2 cellular contexts compared by ENCODE assay signal in the genomic region with DNA sequence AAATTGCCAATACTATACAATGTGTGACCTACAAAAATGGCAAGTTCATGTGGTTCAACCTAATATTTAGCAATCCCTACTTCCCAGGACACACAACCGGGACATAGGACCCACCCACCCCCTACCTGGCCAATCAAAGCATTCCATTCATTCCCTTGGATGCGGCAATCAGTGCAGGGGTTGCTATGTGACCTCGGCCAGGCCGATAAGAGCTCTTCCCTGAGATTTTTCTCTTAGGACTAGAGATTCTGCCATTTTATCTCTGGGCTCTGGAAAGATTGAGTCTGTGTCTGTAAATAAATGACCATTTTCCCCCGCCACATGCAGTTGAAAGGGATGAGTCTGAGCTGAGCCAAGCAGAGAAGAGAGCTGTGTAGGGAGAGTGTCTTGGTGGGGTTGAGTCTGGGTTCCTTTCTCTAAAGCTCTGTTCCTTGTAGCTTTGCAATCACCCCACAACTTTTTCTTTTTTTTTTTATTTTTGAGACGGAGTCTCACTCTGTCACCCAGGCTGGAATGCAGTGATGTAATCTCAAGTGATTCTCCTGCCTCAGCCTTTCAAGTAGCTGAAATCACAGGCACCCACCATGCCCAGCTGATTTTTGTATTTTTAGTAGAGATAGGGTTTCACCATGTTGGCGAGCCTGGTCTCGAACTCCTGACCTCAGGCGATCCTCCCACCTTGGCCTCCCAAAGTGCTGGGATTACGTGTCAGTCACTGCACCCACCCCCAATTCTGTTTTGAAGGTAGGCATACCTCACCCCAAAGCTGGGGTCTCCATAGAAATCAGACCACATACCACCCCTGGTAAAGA.
TF ChIP-seq lines count a peak whose summit lies in the region.

No MANE protein-coding gene starts in this region.

TF ChIP-seq in GM23338, 12 proteins besides CTCF, POLR2A, EP300 and RAD21 (continues in another document):
- TF ChIP-seq ZNF331 (CRISPR knock-in tag; IDR thresholded peaks at IDR 0.05; ENCODE audit: low read depth) (no peak), NANOG (IDR thresholded peaks at IDR 0.05; ENCODE audit: borderline replicate concordance) (no peak), EZH2phosphoT487 (IDR thresholded peaks at IDR 0.05; ENCODE audit: unreplicated experiment) (no peak), EZH2 (IDR thresholded peaks at IDR 0.05; ENCODE audit: low read depth, unreplicated experiment) (no peak), STAT1 (IDR thresholded peaks at IDR 0.05; ENCODE audit: unreplicated experiment) (no peak), POLR2AphosphoS5 (IDR thresholded peaks at IDR 0.05; ENCODE audit: low read depth) (no peak)
- TF ChIP-seq, protein P1, sequence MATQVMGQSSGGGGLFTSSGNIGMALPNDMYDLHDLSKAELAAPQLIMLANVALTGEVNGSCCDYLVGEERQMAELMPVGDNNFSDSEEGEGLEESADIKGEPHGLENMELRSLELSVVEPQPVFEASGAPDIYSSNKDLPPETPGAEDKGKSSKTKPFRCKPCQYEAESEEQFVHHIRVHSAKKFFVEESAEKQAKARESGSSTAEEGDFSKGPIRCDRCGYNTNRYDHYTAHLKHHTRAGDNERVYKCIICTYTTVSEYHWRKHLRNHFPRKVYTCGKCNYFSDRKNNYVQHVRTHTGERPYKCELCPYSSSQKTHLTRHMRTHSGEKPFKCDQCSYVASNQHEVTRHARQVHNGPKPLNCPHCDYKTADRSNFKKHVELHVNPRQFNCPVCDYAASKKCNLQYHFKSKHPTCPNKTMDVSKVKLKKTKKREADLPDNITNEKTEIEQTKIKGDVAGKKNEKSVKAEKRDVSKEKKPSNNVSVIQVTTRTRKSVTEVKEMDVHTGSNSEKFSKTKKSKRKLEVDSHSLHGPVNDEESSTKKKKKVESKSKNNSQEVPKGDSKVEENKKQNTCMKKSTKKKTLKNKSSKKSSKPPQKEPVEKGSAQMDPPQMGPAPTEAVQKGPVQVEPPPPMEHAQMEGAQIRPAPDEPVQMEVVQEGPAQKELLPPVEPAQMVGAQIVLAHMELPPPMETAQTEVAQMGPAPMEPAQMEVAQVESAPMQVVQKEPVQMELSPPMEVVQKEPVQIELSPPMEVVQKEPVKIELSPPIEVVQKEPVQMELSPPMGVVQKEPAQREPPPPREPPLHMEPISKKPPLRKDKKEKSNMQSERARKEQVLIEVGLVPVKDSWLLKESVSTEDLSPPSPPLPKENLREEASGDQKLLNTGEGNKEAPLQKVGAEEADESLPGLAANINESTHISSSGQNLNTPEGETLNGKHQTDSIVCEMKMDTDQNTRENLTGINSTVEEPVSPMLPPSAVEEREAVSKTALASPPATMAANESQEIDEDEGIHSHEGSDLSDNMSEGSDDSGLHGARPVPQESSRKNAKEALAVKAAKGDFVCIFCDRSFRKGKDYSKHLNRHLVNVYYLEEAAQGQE (IDR thresholded peaks at IDR 0.05; ENCODE audit: unreplicated experiment), result no peak
- TF ChIP-seq, protein P2, sequence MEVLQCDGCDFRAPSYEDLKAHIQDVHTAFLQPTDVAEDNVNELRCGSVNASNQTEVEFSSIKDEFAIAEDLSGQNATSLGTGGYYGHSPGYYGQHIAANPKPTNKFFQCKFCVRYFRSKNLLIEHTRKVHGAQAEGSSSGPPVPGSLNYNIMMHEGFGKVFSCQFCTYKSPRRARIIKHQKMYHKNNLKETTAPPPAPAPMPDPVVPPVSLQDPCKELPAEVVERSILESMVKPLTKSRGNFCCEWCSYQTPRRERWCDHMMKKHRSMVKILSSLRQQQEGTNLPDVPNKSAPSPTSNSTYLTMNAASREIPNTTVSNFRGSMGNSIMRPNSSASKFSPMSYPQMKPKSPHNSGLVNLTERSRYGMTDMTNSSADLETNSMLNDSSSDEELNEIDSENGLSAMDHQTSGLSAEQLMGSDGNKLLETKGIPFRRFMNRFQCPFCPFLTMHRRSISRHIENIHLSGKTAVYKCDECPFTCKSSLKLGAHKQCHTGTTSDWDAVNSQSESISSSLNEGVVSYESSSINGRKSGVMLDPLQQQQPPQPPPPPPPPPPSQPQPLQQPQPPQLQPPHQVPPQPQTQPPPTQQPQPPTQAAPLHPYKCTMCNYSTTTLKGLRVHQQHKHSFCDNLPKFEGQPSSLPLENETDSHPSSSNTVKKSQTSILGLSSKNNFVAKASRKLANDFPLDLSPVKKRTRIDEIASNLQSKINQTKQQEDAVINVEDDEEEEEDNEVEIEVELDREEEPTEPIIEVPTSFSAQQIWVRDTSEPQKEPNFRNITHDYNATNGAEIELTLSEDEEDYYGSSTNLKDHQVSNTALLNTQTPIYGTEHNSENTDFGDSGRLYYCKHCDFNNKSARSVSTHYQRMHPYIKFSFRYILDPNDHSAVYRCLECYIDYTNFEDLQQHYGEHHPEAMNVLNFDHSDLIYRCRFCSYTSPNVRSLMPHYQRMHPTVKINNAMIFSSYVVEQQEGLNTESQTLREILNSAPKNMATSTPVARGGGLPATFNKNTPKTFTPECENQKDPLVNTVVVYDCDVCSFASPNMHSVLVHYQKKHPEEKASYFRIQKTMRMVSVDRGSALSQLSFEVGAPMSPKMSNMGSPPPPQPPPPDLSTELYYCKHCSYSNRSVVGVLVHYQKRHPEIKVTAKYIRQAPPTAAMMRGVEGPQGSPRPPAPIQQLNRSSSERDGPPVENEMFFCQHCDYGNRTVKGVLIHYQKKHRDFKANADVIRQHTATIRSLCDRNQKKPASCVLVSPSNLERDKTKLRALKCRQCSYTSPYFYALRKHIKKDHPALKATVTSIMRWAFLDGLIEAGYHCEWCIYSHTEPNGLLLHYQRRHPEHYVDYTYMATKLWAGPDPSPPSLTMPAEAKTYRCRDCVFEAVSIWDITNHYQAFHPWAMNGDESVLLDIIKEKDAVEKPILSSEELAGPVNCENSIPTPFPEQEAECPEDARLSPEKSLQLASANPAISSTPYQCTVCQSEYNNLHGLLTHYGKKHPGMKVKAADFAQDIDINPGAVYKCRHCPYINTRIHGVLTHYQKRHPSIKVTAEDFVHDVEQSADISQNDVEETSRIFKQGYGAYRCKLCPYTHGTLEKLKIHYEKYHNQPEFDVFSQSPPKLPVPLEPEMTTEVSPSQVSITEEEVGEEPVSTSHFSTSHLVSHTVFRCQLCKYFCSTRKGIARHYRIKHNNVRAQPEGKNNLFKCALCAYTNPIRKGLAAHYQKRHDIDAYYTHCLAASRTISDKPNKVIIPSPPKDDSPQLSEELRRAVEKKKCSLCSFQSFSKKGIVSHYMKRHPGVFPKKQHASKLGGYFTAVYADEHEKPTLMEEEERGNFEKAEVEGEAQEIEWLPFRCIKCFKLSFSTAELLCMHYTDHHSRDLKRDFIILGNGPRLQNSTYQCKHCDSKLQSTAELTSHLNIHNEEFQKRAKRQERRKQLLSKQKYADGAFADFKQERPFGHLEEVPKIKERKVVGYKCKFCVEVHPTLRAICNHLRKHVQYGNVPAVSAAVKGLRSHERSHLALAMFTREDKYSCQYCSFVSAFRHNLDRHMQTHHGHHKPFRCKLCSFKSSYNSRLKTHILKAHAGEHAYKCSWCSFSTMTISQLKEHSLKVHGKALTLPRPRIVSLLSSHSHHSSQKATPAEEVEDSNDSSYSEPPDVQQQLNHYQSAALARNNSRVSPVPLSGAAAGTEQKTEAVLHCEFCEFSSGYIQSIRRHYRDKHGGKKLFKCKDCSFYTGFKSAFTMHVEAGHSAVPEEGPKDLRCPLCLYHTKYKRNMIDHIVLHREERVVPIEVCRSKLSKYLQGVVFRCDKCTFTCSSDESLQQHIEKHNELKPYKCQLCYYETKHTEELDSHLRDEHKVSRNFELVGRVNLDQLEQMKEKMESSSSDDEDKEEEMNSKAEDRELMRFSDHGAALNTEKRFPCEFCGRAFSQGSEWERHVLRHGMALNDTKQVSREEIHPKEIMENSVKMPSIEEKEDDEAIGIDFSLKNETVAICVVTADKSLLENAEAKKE (CRISPR knock-in tag; IDR thresholded peaks at IDR 0.05), result no peak

TF ChIP-seq in K562, 482 proteins besides CTCF, POLR2A, EP300 and RAD21:
- TF ChIP-seq MCM2 (IDR thresholded peaks at IDR 0.05; ENCODE audit: low read depth), result no peak
- TF ChIP-seq PRPF4 (IDR thresholded peaks at IDR 0.05; ENCODE audit: insufficient read depth, low read depth, low read length, poor library complexity, severe bottlenecking), result no peak
- peak; percentile 50; the same call in 1 of the 2 replicates for TF ChIP-seq HDAC2 (IDR thresholded peaks at IDR 0.05)
- TF ChIP-seq HDAC1 (IDR thresholded peaks at IDR 0.05), result peak in 1 of 2 experiments; percentile 65; a peak in 1 of 4 replicates
- TF ChIP-seq RCOR1 (IDR thresholded peaks at IDR 0.05; ENCODE audit: borderline replicate concordance in 1 of 2, low read depth in 2 of 2, low read length in 2 of 2), result peak; percentile 54 to 94; a peak in 3 of 4 replicates
- peak; percentile 96 to 98 for TF ChIP-seq KDM1A (IDR thresholded peaks at IDR 0.05)
TF ChIP-seq in K562: peak in this region for 4.
